In the genomic region with DNA sequence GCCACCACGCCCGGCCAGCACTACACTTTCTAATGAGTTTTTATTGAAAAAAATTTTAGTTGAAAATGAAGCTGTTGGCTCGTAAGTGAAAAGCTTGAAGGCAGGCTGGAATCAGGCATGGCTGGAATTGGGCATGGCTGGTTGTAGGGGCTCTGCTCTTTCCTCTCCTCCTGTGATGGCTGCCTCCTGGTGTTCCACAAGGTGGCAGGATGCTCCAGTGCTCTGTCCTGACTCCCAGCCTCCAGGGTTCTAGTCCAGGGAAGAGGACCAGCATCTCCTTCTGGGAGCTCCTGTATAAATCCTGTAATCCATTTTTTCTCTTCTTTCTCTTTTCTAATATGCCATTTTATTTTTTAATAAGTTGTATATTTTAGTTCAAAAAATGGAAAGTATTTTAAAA, we compare ENCODE assay signal across 8 cellular contexts. TPM values are rescaled to one million over a fixed set of nuclear protein-coding genes. Genes with fewer than 3 reads are reported as not detected.
DNase-seq lines count a peak whose midpoint lies in the region; ATAC-seq lines count a peak whose summit lies in the region.

No MANE protein-coding gene starts in this region.

- no peaks in the 10 kb centered on the region for H3K9me3 ChIP-seq in SJSA1 (replicated peaks)

- ATAC-seq in GM18907 (IDR thresholded peaks at IDR 0.05; ENCODE audit: unreplicated experiment) (no peak), HG03135 (IDR thresholded peaks at IDR 0.05; ENCODE audit: unreplicated experiment) (no peak)

- H3K4me1 ChIP-seq in SJSA1 (replicated peaks): peaks cover 12% of the 10 kb centered on the region

- H3K4me3 ChIP-seq in H7 (ENCODE audit: insufficient read depth, low read depth, low read length) (no peak overlapping the region), SJSA1 (no peak overlapping the region)

- H3K27ac ChIP-seq in SJSA1: no peak overlapping the region

- H3K36me3 ChIP-seq in H7 (replicated peaks; ENCODE audit: control insufficient read depth, insufficient read depth, low read length) (no peaks in the 10 kb centered on the region), SJSA1 (peaks cover 7% of the 10 kb centered on the region)

- no peaks in the 10 kb centered on the region for H3K27me3 ChIP-seq in H7 (ENCODE audit: control insufficient read depth, insufficient read depth, low read length)
- H3K27me3 ChIP-seq in SJSA1 (replicated peaks): no peaks in the 10 kb centered on the region

- DNase-seq in Ammon's horn (ENCODE audit: low spot score) (peak; percentile 22), H7 (peak; percentile 58), SJSA1 (ENCODE audit: low read depth in 1 of 2, low spot score in 2 of 2) (peak; percentile 28 to 59), iPS DF 4.7 (ENCODE audit: extremely low read depth, low spot score) (peak; percentile 28), occipital lobe (lab: John Stamatoyannopoulos, UW) (no peak), NCI-H1048 (lab: John Stamatoyannopoulos, UW) (no peak)

RNA-seq across cellular contexts. Expression of gene DHFR, which starts 57.2 kb away (rescaled TPM):
- total RNA-seq in H7 (2014; rRNA removed; shearing (Covaris generic)): 63.1 and 67.6 TPM in 2 replicates
- total RNA-seq in SJSA1 (2014; rRNA removed; shearing (Covaris generic)): 145 and 147 TPM in 2 replicates
- 12.9 TPM for total RNA-seq in occipital lobe

RNA-seq across cellular contexts. Expression of gene MSH3, which starts 57.5 kb away (rescaled TPM):
- 10.1 and 15.4 TPM in 2 replicates for total RNA-seq in H7 (2014; rRNA removed; shearing (Covaris generic))
- 7.7 and 12.9 TPM in 2 replicates for total RNA-seq in SJSA1 (2014; rRNA removed; shearing (Covaris generic))
- 39.1 TPM for total RNA-seq in occipital lobe

Comparison
In these comparisons a context has a peak if more than half of its experiments do, and no peak if none do; other contexts are left out.
1. DNase-seq: peak in Ammon's horn (single experiment), H7 (single experiment), SJSA1 (2 of 2) and iPS DF 4.7 (single experiment); none in occipital lobe (single experiment) and NCI-H1048 (single experiment).